8 cellular contexts compared by ENCODE assay signal in genomic region chr9:16626577-16627130, GRCh38.
A peak's percentile ranks its signal among the peaks of the same experiment; 100 is the strongest.
DNase-seq lines count a peak whose midpoint lies in the region; TF ChIP-seq lines count a peak whose summit lies in the region.

No MANE protein-coding gene starts in this region.

- H3K36me3 ChIP-seq in rectal smooth muscle tissue (ENCODE audit: control insufficient read depth, insufficient read depth, low read length): no peaks in the 10 kb centered on the region

- TF ChIP-seq CTCF in fibroblast of pulmonary artery (IDR thresholded peaks at IDR 0.05; ENCODE audit: low read length, missing control alignments): no peak

- H3K27me3 ChIP-seq in rectal smooth muscle tissue (ENCODE audit: control insufficient read depth, insufficient read depth, low read length): no peaks in the 10 kb centered on the region

- H3K27ac ChIP-seq in rectal smooth muscle tissue (ENCODE audit: low read depth, low read length): peak overlapping the region; percentile 75

- DNase-seq in GM03348 (ENCODE audit: low spot score) (peak; percentile 60), NCI-H748 (lab: John Stamatoyannopoulos, UW; ENCODE audit: unreplicated experiment) (peak; percentile 82), fibroblast of pulmonary artery (ENCODE audit: low read depth) (peak; percentile 83), activated gamma-delta T cell (lab: John Stamatoyannopoulos, UW) (no peak), NCI-H1105 treated with DMSO at 0.1 percent for 48 hours (lab: John Stamatoyannopoulos, UW) (no peak), NK-92 (lab: John Stamatoyannopoulos, UW; ENCODE audit: unreplicated experiment) (no peak), GM19238 (ENCODE audit: insufficient read length, low spot score) (no peak)

- H3K4me3 ChIP-seq in fibroblast of pulmonary artery (replicated peaks; ENCODE audit: low read depth, low read length) (no peak overlapping the region), rectal smooth muscle tissue (ENCODE audit: low read length) (peak overlapping the region; percentile 27)

- no peak overlapping the region for H3K9ac ChIP-seq in rectal smooth muscle tissue (ENCODE audit: low read length)

- H3K4me1 ChIP-seq in rectal smooth muscle tissue (ENCODE audit: control insufficient read depth, insufficient read depth, low read length): peaks cover 33% of the 10 kb centered on the region

Comparison
In these comparisons a context has a peak if more than half of its experiments do, and no peak if none do; other contexts are left out.
1. DNase-seq: peak in GM03348 (single experiment), NCI-H748 (single experiment) and fibroblast of pulmonary artery (single experiment); none in activated gamma-delta T cell (single experiment), NCI-H1105 treated with DMSO at 0.1 percent for 48 hours (single experiment), NK-92 (single experiment) and GM19238 (single experiment).